Comparison of ENCODE assay signal across 14 cellular contexts in the genomic region with DNA sequence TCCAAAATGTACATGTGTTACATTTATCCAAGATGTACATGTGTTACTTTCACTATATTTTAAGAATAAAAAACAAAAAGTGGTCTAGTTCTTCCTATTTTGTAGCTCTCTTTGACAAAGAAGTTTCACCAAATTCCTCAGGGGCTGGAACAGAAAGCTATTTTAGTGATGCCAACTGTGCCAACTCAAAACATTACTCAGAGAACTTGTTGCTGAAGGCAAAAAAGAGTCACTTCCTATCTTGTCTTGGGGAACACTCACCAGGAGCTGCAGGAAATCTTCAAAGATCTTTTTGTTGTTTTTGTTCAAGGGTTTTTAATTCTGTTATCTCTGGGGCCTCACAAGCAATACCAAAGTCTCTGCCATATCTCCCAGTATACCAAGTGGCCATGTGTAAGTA. TPM values are rescaled to one million over a fixed set of nuclear protein-coding genes. Genes with fewer than 3 reads are reported as not detected.
DNase-seq lines count a peak whose midpoint lies in the region; ATAC-seq and TF ChIP-seq lines count a peak whose summit lies in the region.
"Had no signal": no experiment of that assay in that cellular context is flagged by ENCODE, and none has a peak within 500 bp of the region (broad histone marks: within the 10 kb centered on the region; RNA-seq: fewer than 3 reads in every experiment).

No MANE protein-coding gene starts in this region.

- no peak overlapping the region for H4K91ac ChIP-seq in trophoblast cell (ENCODE audit: low read depth, low read length)

- H3K4me3 ChIP-seq in PC-3 (ENCODE audit: low read length) (no peak overlapping the region), trophoblast cell (ENCODE audit: low read depth, low read length) (no peak overlapping the region)
- H3K4me3 ChIP-seq: psoas muscle had no signal

- H3K27ac Mint-ChIP-seq in activated naive CD4-positive, alpha-beta T cell treated with anti-CD3 and anti-CD28 coated beads, Interleukin-2, amount 50 U/mL, for 24 hours, result peak overlapping the region; percentile 84
- H3K27ac Mint-ChIP-seq in activated naive CD4-positive, alpha-beta T cell treated with anti-CD3 and anti-CD28 coated beads, Interleukin-2, amount 10 ng/mL, durations not matched to agents 7 days and 5 days, result no peak overlapping the region
- H3K27ac Mint-ChIP-seq in chondrocyte (ENCODE audit: unreplicated experiment), result peak overlapping the region; percentile 50
- H3K27ac Mint-ChIP-seq in stimulated activated memory B cell treated with anti-CD40 and anti-IgM and Interleukin-4, amounts not matched to agents 10 μg/mL and 1 μg/mL and 100 μg/mL, for 72 hours, result no peak overlapping the region
- H3K27ac Mint-ChIP-seq: activated CD8-positive, alpha-beta memory T cell treated with anti-CD3 and anti-CD28 coated beads, Interleukin-2, amount 10 ng/mL, durations not matched to agents 7 days and 5 days had no signal

- no peak overlapping the region for H3K4ac ChIP-seq in trophoblast cell (ENCODE audit: low read depth, low read length)

- TF ChIP-seq CTCF in PC-3 (conservative IDR thresholded peaks at IDR 0.05; ENCODE audit: low read depth, low read length) (no peak), chondrocyte (IDR thresholded peaks at IDR 0.05) (no peak)

- no peak overlapping the region for H2BK120ac ChIP-seq in trophoblast cell (ENCODE audit: insufficient read depth, low read length, poor library complexity)

- H2AK5ac ChIP-seq in trophoblast cell (ENCODE audit: low read length), result no peak overlapping the region

- H4K8ac ChIP-seq in trophoblast cell (ENCODE audit: low read depth, low read length), result no peak overlapping the region

- H3K9me2 ChIP-seq in PC-3 (replicated peaks; ENCODE audit: low read length), result no peaks in the 10 kb centered on the region

- H3K27me3 Mint-ChIP-seq in activated naive CD4-positive, alpha-beta T cell treated with anti-CD3 and anti-CD28 coated beads, Interleukin-2, amount 50 U/mL, for 24 hours, result no peaks in the 10 kb centered on the region
- H3K27me3 Mint-ChIP-seq in activated naive CD4-positive, alpha-beta T cell treated with anti-CD3 and anti-CD28 coated beads, Interleukin-2, amount 10 ng/mL, durations not matched to agents 7 days and 5 days, result peaks cover 9% of the 10 kb centered on the region
- H3K27me3 Mint-ChIP-seq in chondrocyte (ENCODE audit: low read depth), result no peaks in the 10 kb centered on the region
- no peaks in the 10 kb centered on the region for H3K27me3 Mint-ChIP-seq in stimulated activated memory B cell treated with anti-CD40 and anti-IgM and Interleukin-4, amounts not matched to agents 10 μg/mL and 1 μg/mL and 100 μg/mL, for 72 hours
- H3K27me3 Mint-ChIP-seq: type B pancreatic cell had no signal

- H3K9me3 Mint-ChIP-seq in activated naive CD4-positive, alpha-beta T cell treated with anti-CD3 and anti-CD28 coated beads, Interleukin-2, amount 50 U/mL, for 24 hours, result no peaks in the 10 kb centered on the region
- no peaks in the 10 kb centered on the region for H3K9me3 Mint-ChIP-seq in activated naive CD4-positive, alpha-beta T cell treated with anti-CD3 and anti-CD28 coated beads, Interleukin-2, amount 10 ng/mL, durations not matched to agents 7 days and 5 days
- no peaks in the 10 kb centered on the region for H3K9me3 Mint-ChIP-seq in chondrocyte (ENCODE audit: low read depth)
- H3K9me3 Mint-ChIP-seq in stimulated activated memory B cell treated with anti-CD40 and anti-IgM and Interleukin-4, amounts not matched to agents 10 μg/mL and 1 μg/mL and 100 μg/mL, for 72 hours, result no peaks in the 10 kb centered on the region
- H3K9me3 Mint-ChIP-seq: type B pancreatic cell had no signal

- H3K27ac ChIP-seq in PC-3 (ENCODE audit: low read length), result no peak overlapping the region
- H3K27ac ChIP-seq in trophoblast cell (ENCODE audit: low read depth, low read length), result no peak overlapping the region
- H3K27ac ChIP-seq: psoas muscle had no signal

- H3K18ac ChIP-seq in trophoblast cell (ENCODE audit: low read length), result no peak overlapping the region

- CTCF ChIA-PET in activated naive CD4-positive, alpha-beta T cell treated with anti-CD3 and anti-CD28 coated beads, Interleukin-2, amount 10 ng/mL, durations not matched to agents 7 days and 5 days (lab: Charles Lee), result interaction anchor here (0.7 to 2.2 kb wide), 5 partner anchors 9 to 190 kb away, joined by 3 to 11 read pairs (median 5); no protein-coding TSS in a partner anchor
- CTCF ChIA-PET in PC-3 (lab: Charles Lee), result interaction anchor here (0.6 kb wide), 1 partner anchor 115 kb away, joined by 3 read pairs; no protein-coding TSS in a partner anchor

- no peaks in the 10 kb centered on the region for H3K36me3 Mint-ChIP-seq in activated naive CD4-positive, alpha-beta T cell treated with anti-CD3 and anti-CD28 coated beads, Interleukin-2, amount 50 U/mL, for 24 hours
- no peaks in the 10 kb centered on the region for H3K36me3 Mint-ChIP-seq in activated naive CD4-positive, alpha-beta T cell treated with anti-CD3 and anti-CD28 coated beads, Interleukin-2, amount 10 ng/mL, durations not matched to agents 7 days and 5 days
- no peaks in the 10 kb centered on the region for H3K36me3 Mint-ChIP-seq in chondrocyte (ENCODE audit: low read depth)
- no peaks in the 10 kb centered on the region for H3K36me3 Mint-ChIP-seq in stimulated activated memory B cell treated with anti-CD40 and anti-IgM and Interleukin-4, amounts not matched to agents 10 μg/mL and 1 μg/mL and 100 μg/mL, for 72 hours
- H3K36me3 Mint-ChIP-seq: activated CD8-positive, alpha-beta memory T cell treated with anti-CD3 and anti-CD28 coated beads, Interleukin-2, amount 10 ng/mL, durations not matched to agents 7 days and 5 days; type B pancreatic cell had no signal

- intact Hi-C loops in PC-3 (cut with micrococcal nuclease), result no loop called here

- H3K36me3 ChIP-seq in PC-3 (ENCODE audit: low read depth, low read length) (no peaks in the 10 kb centered on the region), trophoblast cell (ENCODE audit: control insufficient read depth in 1 of 2, insufficient read depth in 2 of 2, low read length in 2 of 2) (no peaks in the 10 kb centered on the region)

- H4K12ac ChIP-seq in trophoblast cell (ENCODE audit: low read depth, low read length), result no peak overlapping the region

- peaks cover 18% of the 10 kb centered on the region for H3K4me1 ChIP-seq in PC-3 (ENCODE audit: insufficient read depth, low read length)
- H3K4me1 ChIP-seq in trophoblast cell (ENCODE audit: control insufficient read depth in 1 of 2, insufficient read depth in 2 of 2, low read length in 2 of 2), result no peaks in the 10 kb centered on the region
- H3K4me1 ChIP-seq: psoas muscle had no signal

- BruUV-seq in PC-3 (replicated peaks; lab: Mats Ljungman, UMichigan), result no TSS peak

- no peak overlapping the region for H3K14ac ChIP-seq in trophoblast cell (ENCODE audit: low read length)

- no peaks in the 10 kb centered on the region for H3F3A ChIP-seq in PC-3 (ENCODE audit: low read length, unreplicated experiment)

- no peaks in the 10 kb centered on the region for H3K79me1 ChIP-seq in trophoblast cell (ENCODE audit: low read length)

- POLR2A ChIA-PET in PC-3 (lab: Charles Lee; ENCODE audit: unreplicated experiment), result no interaction called here

- H4K20me1 ChIP-seq in PC-3 (ENCODE audit: low read length), result no peaks in the 10 kb centered on the region

- peak overlapping the region; percentile 56 for H3K4me3 Mint-ChIP-seq in activated naive CD4-positive, alpha-beta T cell treated with anti-CD3 and anti-CD28 coated beads, Interleukin-2, amount 50 U/mL, for 24 hours
- no peak overlapping the region for H3K4me3 Mint-ChIP-seq in activated naive CD4-positive, alpha-beta T cell treated with anti-CD3 and anti-CD28 coated beads, Interleukin-2, amount 10 ng/mL, durations not matched to agents 7 days and 5 days
- no peak overlapping the region for H3K4me3 Mint-ChIP-seq in chondrocyte (ENCODE audit: unreplicated experiment)
- no peak overlapping the region for H3K4me3 Mint-ChIP-seq in stimulated activated memory B cell treated with anti-CD40 and anti-IgM and Interleukin-4, amounts not matched to agents 10 μg/mL and 1 μg/mL and 100 μg/mL, for 72 hours
- H3K4me3 Mint-ChIP-seq: activated CD8-positive, alpha-beta memory T cell treated with anti-CD3 and anti-CD28 coated beads, Interleukin-2, amount 10 ng/mL, durations not matched to agents 7 days and 5 days had no signal

- peak overlapping the region; percentile 14; the same call in 1 of the 2 replicates for H3K4me2 ChIP-seq in PC-3 (ENCODE audit: low read length)
- no peak overlapping the region for H3K4me2 ChIP-seq in trophoblast cell (ENCODE audit: low read length)

- no peak overlapping the region for H2BK12ac ChIP-seq in trophoblast cell (ENCODE audit: low read length)

- H2BK5ac ChIP-seq in trophoblast cell (ENCODE audit: low read depth, low read length, poor library complexity), result no peak overlapping the region

- H3K4me1 Mint-ChIP-seq in activated naive CD4-positive, alpha-beta T cell treated with anti-CD3 and anti-CD28 coated beads, Interleukin-2, amount 50 U/mL, for 24 hours, result peaks cover 54% of the 10 kb centered on the region
- H3K4me1 Mint-ChIP-seq in activated naive CD4-positive, alpha-beta T cell treated with anti-CD3 and anti-CD28 coated beads, Interleukin-2, amount 10 ng/mL, durations not matched to agents 7 days and 5 days, result peaks cover 13% of the 10 kb centered on the region
- peaks cover 14% of the 10 kb centered on the region for H3K4me1 Mint-ChIP-seq in chondrocyte (ENCODE audit: low read depth)
- peaks cover 25% of the 10 kb centered on the region for H3K4me1 Mint-ChIP-seq in stimulated activated memory B cell treated with anti-CD40 and anti-IgM and Interleukin-4, amounts not matched to agents 10 μg/mL and 1 μg/mL and 100 μg/mL, for 72 hours

- H3K27me3 ChIP-seq in PC-3 (ENCODE audit: low read length) (no peaks in the 10 kb centered on the region), trophoblast cell (ENCODE audit: insufficient read depth, low read length) (no peaks in the 10 kb centered on the region)

- DNase-seq in activated naive CD4-positive, alpha-beta T cell treated with anti-CD3 and anti-CD28 coated beads, Interleukin-2, amount 10 ng/mL, durations not matched to agents 7 days and 5 days, result no peak
- peak; percentile 51 for DNase-seq in PC-3
- no peak for DNase-seq in chondrocyte (ENCODE audit: low spot score)
- DNase-seq in trophoblast cell, result no peak
- DNase-seq in DMS79 (lab: John Stamatoyannopoulos, UW), result no peak
- DNase-seq: activated CD8-positive, alpha-beta memory T cell treated with anti-CD3 and anti-CD28 coated beads, Interleukin-2, amount 10 ng/mL, durations not matched to agents 7 days and 5 days; DMS 273 treated with DMSO at 0.1 percent for 48 hours; islet precursor cell; NCI-H187 treated with DMSO at 0.1 percent for 48 hours; psoas muscle had no signal

- no peak overlapping the region for H3K23ac ChIP-seq in trophoblast cell (ENCODE audit: low read length)

- no peak overlapping the region for H2AFZ ChIP-seq in PC-3 (ENCODE audit: low read length)
- H2AFZ ChIP-seq in trophoblast cell (ENCODE audit: insufficient read depth, low read length, poor library complexity), result no peak overlapping the region

- H3K79me2 ChIP-seq in PC-3 (ENCODE audit: low read length) (no peaks in the 10 kb centered on the region), trophoblast cell (ENCODE audit: control insufficient read depth, insufficient read depth, low read length, poor library complexity) (no peaks in the 10 kb centered on the region)

- H3K9me3 ChIP-seq in PC-3 (ENCODE audit: low read length), result no peaks in the 10 kb centered on the region
- no peaks in the 10 kb centered on the region for H3K9me3 ChIP-seq in trophoblast cell (ENCODE audit: insufficient read depth, low read depth, low read length)
- H3K9me3 ChIP-seq: psoas muscle had no signal

- no peak overlapping the region for H3K9ac ChIP-seq in PC-3 (ENCODE audit: low read length)
- H3K9ac ChIP-seq in trophoblast cell (ENCODE audit: low read length), result no peak overlapping the region

- peak; percentile 60 for ATAC-seq in PC-3
- peak; percentile 57 for ATAC-seq in stimulated activated memory B cell treated with anti-CD40 and anti-IgM and Interleukin-4, amounts not matched to agents 10 μg/mL and 1 μg/mL and 100 μg/mL, for 72 hours
- ATAC-seq in GM21528 (IDR thresholded peaks at IDR 0.05; ENCODE audit: low FRiP score, unreplicated experiment), result no peak
- ATAC-seq: activated CD8-positive, alpha-beta memory T cell treated with anti-CD3 and anti-CD28 coated beads, Interleukin-2, amount 10 ng/mL, durations not matched to agents 7 days and 5 days; psoas muscle had no signal

RNA-seq across cellular contexts. Expression of gene EED, which starts 13.6 kb away (rescaled TPM):
- total RNA-seq in PC-3 (2014; rRNA removed) (17.6 and 19.4 TPM in 2 replicates), chondrocyte (13.8 to 22.8 TPM (median 14.1 TPM) in 3 replicates)
- 18.9 and 20.8 TPM in 2 replicates for polyA plus RNA-seq in trophoblast cell (2013)

Comparison
In these comparisons a context has a peak if more than half of its experiments do, and no peak if none do; other contexts are left out.
1. H3K27ac Mint-ChIP-seq: peak in activated naive CD4-positive, alpha-beta T cell treated with anti-CD3 and anti-CD28 coated beads, Interleukin-2, amount 50 U/mL, for 24 hours (single experiment) and chondrocyte (single experiment); none in activated naive CD4-positive, alpha-beta T cell treated with anti-CD3 and anti-CD28 coated beads, Interleukin-2, amount 10 ng/mL, durations not matched to agents 7 days and 5 days (single experiment) and stimulated activated memory B cell treated with anti-CD40 and anti-IgM and Interleukin-4, amounts not matched to agents 10 μg/mL and 1 μg/mL and 100 μg/mL, for 72 hours (single experiment).